2 cellular contexts compared by ENCODE assay signal in the genomic region with DNA sequence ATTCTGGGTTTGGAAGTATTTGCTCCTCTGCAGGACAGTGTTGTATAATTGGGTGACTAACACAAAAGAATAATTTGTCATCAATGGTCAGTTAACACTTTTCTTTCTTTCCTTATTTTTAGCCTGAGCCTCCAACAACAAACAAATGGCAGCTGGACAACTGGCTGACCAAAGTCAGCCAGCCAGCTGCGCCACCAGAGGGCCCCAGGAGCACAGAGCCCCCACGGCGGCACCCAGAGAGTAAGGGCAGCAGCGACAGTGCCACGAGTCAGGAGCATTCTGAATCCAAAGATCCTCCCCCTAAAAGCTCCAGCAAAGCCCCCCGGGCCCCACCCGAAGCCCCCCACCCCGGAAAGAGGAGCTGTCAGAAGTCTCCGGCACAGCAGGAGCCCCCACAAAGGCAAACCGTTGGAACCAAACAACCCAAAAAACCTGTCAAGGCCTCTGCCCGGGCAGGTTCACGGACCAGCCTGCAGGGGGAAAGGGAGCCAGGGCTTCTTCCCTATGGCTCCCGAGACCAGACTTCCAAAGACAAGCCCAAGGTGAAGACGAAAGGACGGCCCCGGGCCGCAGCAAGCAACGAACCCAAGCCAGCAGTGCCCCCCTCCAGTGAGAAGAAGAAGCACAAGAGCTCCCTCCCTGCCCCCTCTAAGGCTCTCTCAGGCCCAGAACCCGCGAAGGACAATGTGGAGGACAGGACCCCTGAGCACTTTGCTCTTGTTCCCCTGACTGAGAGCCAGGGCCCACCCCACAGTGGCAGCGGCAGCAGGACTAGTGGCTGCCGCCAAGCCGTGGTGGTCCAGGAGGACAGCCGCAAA.
TF ChIP-seq lines count a peak whose summit lies in the region.

No MANE protein-coding gene starts in this region.

TF ChIP-seq in H1, 55 proteins besides CTCF, POLR2A, EP300 and RAD21:
- TF ChIP-seq RFX5 (IDR thresholded peaks at IDR 0.05; ENCODE audit: borderline replicate concordance, low read depth, low read length) (no peak), TAF1 (IDR thresholded peaks at IDR 0.05; ENCODE audit: low read depth, low read length) (no peak), CBX8 (IDR thresholded peaks at IDR 0.05; ENCODE audit: borderline replicate concordance, low read depth, low read length) (no peak)
TF ChIP-seq in H1: peak in this region for 0.

TF ChIP-seq in HepG2, 621 proteins besides CTCF, POLR2A, EP300 and RAD21:
- TF ChIP-seq AGO2 (optimal IDR thresholded peaks at IDR 0.05; ENCODE audit: low read depth, low read length) (peak; percentile 31), TFE3 (CRISPR knock-in tag; IDR thresholded peaks at IDR 0.05) (no peak), ZBTB33 (CRISPR knock-in tag; IDR thresholded peaks at IDR 0.05) (peak; percentile 58; the same call in 1 of the 2 replicates), STAG1 (CRISPR knock-in tag; IDR thresholded peaks at IDR 0.05) (0 out of 2 replicates have a peak, but pooled peaks have one; percentile 6)
- TF ChIP-seq, protein P1, sequence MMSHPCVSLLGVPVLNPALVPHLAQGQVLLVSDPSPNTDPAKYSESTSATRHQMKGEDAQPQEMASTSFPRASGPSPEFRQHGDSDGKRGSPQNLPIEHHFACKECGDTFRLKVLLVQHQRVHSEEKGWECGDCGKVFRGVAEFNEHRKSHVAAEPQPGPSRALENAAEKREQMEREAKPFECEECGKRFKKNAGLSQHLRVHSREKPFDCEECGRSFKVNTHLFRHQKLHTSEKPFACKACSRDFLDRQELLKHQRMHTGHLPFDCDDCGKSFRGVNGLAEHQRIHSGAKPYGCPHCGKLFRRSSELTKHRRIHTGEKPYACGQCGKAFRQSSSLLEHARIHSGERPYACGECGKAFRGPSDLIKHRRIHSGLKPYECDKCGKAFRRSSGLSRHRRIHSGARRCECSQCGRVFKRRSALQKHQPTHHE (CRISPR knock-in tag; IDR thresholded peaks at IDR 0.05; ENCODE audit: borderline replicate concordance) = no peak
